ENCODE assay signal across 17 cellular contexts in genomic region chr9:82354260-82354659, GRCh38.
DNase-seq lines count a peak whose midpoint lies in the region; ATAC-seq and TF ChIP-seq lines count a peak whose summit lies in the region.
"Had no signal": no experiment of that assay in that cellular context is flagged by ENCODE, and none has a peak within 500 bp of the region (broad histone marks: within the 10 kb centered on the region; RNA-seq: fewer than 3 reads in every experiment).

No MANE protein-coding gene starts in this region.

- H3K4me1 Mint-ChIP-seq in MCF 10A (ENCODE audit: insufficient read depth, unreplicated experiment) (peaks cover 19% of the 10 kb centered on the region), GM23338 (peaks cover 7% of the 10 kb centered on the region; the same call in 2 of the 3 replicates)
- H3K4me1 Mint-ChIP-seq: neural progenitor cell had no signal

- H3K4me2 ChIP-seq in GM23338 = no peak overlapping the region
- H3K4me2 ChIP-seq: neural progenitor cell had no signal

- no peaks in the 10 kb centered on the region for H3K79me2 ChIP-seq in GM23338 (replicated peaks; ENCODE audit: insufficient read depth)

- DNase-seq in MCF 10A (ENCODE audit: unreplicated experiment) (peak; percentile 89), breast epithelium (ENCODE audit: low spot score in 2 of 2) (no peak), amniotic stem cell (lab: John Stamatoyannopoulos, UW) (peak; percentile 77), fibroblast of the aortic adventitia (ENCODE audit: low read depth) (peak; percentile 72), GM19238 (ENCODE audit: insufficient read length, low spot score) (no peak), NAMALWA (ENCODE audit: low spot score) (no peak), NCI-H2029 treated with DMSO at 0.1 percent for 48 hours (lab: John Stamatoyannopoulos, UW) (no peak), GM23338 (ENCODE audit: low spot score) (no peak)
- DNase-seq: activated CD4-positive, CD25-positive, alpha-beta regulatory T cell; hippocampal formation; NCI-H1092; spleen; SW 1271 had no signal

- H3K4me3 Mint-ChIP-seq in MCF 10A (ENCODE audit: unreplicated experiment) (no peak overlapping the region), GM23338 (no peak overlapping the region)
- H3K4me3 Mint-ChIP-seq: neural progenitor cell had no signal

- no peaks in the 10 kb centered on the region for H3K36me3 Mint-ChIP-seq in MCF 10A (ENCODE audit: insufficient read depth, unreplicated experiment)
- no peaks in the 10 kb centered on the region for H3K36me3 Mint-ChIP-seq in GM23338 (ENCODE audit: low read depth)
- H3K36me3 Mint-ChIP-seq: neural progenitor cell had no signal

- H3K27ac ChIP-seq in breast epithelium = no peak overlapping the region
- H3K27ac ChIP-seq in GM23338 (ENCODE audit: low read depth) = no peak overlapping the region
- H3K27ac ChIP-seq: 22Rv1, neural progenitor cell, spleen, suprapubic skin had no signal

- no peaks in the 10 kb centered on the region for H3K27me3 Mint-ChIP-seq in MCF 10A (ENCODE audit: insufficient read depth, unreplicated experiment)
- peaks cover 2% of the 10 kb centered on the region for H3K27me3 Mint-ChIP-seq in GM23338 (ENCODE audit: insufficient read depth, low read depth, poor library complexity)

- no TSS peak for BruUV-seq in MCF 10A (replicated peaks; lab: Mats Ljungman, UMichigan)

- H3K9me2 ChIP-seq in GM23338 (ENCODE audit: insufficient read depth) = peaks cover 5% of the 10 kb centered on the region; the same call in 1 of the 2 replicates

- TF ChIP-seq CTCF in MCF 10A (IDR thresholded peaks at IDR 0.05; ENCODE audit: unreplicated experiment) (no peak), breast epithelium (IDR thresholded peaks at IDR 0.05) (no peak), fibroblast of the aortic adventitia (IDR thresholded peaks at IDR 0.05; ENCODE audit: insufficient read depth, low read length) (no peak), GM23338 (conservative IDR thresholded peaks at IDR 0.05; ENCODE audit: low read depth in 2 of 2) (no peak)

- H3K36me3 ChIP-seq in breast epithelium (no peaks in the 10 kb centered on the region), GM23338 (ENCODE audit: insufficient read depth) (no peaks in the 10 kb centered on the region)
- H3K36me3 ChIP-seq: neural progenitor cell, spleen, suprapubic skin had no signal

- peak overlapping the region; percentile 54 for H3K27ac Mint-ChIP-seq in MCF 10A (ENCODE audit: low read depth, unreplicated experiment)
- no peak overlapping the region for H3K27ac Mint-ChIP-seq in GM23338
- H3K27ac Mint-ChIP-seq: neural progenitor cell had no signal

- intact Hi-C loops in MCF 10A (cut with micrococcal nuclease) = no loop called here
- intact Hi-C loops in breast epithelium (cut with DNase I; ENCODE audit: low total_unique reads) = no loop called here

- H2AFZ ChIP-seq in GM23338 = no peak overlapping the region
- H2AFZ ChIP-seq: neural progenitor cell had no signal

- no peak for ATAC-seq in GM23338

- H3K27me3 ChIP-seq in breast epithelium (no peaks in the 10 kb centered on the region), GM23338 (ENCODE audit: insufficient read depth) (no peaks in the 10 kb centered on the region)
- H3K27me3 ChIP-seq: neural progenitor cell, spleen, suprapubic skin had no signal

- H3K4me1 ChIP-seq in breast epithelium = no peaks in the 10 kb centered on the region
- H3K4me1 ChIP-seq in GM23338 (ENCODE audit: insufficient read depth) = no peaks in the 10 kb centered on the region
- H3K4me1 ChIP-seq: spleen, suprapubic skin had no signal

- no peaks in the 10 kb centered on the region for H4K20me1 ChIP-seq in GM23338 (replicated peaks; ENCODE audit: insufficient read depth)

- H3K4me3 ChIP-seq in breast epithelium = no peak overlapping the region
- H3K4me3 ChIP-seq in fibroblast of the aortic adventitia (ENCODE audit: low read depth, low read length) = no peak overlapping the region
- no peak overlapping the region for H3K4me3 ChIP-seq in GM23338
- H3K4me3 ChIP-seq: lung, neural progenitor cell, spleen, suprapubic skin had no signal

- peaks cover 3% of the 10 kb centered on the region for H3K9me3 Mint-ChIP-seq in MCF 10A (ENCODE audit: unreplicated experiment)
- peaks cover 4% of the 10 kb centered on the region for H3K9me3 Mint-ChIP-seq in GM23338
- H3K9me3 Mint-ChIP-seq: neural progenitor cell had no signal

- CTCF ChIA-PET in MCF 10A (lab: Yijun Ruan, JAX) = no interaction called here

- no peak for TF ChIP-seq POLR2A in breast epithelium (IDR thresholded peaks at IDR 0.05)

- POLR2A ChIA-PET in MCF 10A (lab: Yijun Ruan, JAX) = interaction anchor here (0.5 to 0.6 kb wide), 3 partner anchors 11 to 264 kb away, joined by 3 read pairs; no protein-coding TSS in a partner anchor

- H3K9me3 ChIP-seq in breast epithelium = peaks cover 0 to under 1% of the 10 kb centered on the region in 2 donors
- H3K9me3 ChIP-seq: suprapubic skin had no signal

- H3F3A ChIP-seq in GM23338 (replicated peaks; ENCODE audit: low read depth) = no peaks in the 10 kb centered on the region

TF ChIP-seq in GM23338, 12 proteins besides CTCF, POLR2A, EP300 and RAD21 (continues in another document):
- TF ChIP-seq STAT1 (IDR thresholded peaks at IDR 0.05; ENCODE audit: unreplicated experiment) = no peak
- TF ChIP-seq EZH2phosphoT487 (IDR thresholded peaks at IDR 0.05; ENCODE audit: unreplicated experiment) = no peak
- no peak for TF ChIP-seq ZNF331 (CRISPR knock-in tag; IDR thresholded peaks at IDR 0.05; ENCODE audit: low read depth)
- TF ChIP-seq, protein P1, sequence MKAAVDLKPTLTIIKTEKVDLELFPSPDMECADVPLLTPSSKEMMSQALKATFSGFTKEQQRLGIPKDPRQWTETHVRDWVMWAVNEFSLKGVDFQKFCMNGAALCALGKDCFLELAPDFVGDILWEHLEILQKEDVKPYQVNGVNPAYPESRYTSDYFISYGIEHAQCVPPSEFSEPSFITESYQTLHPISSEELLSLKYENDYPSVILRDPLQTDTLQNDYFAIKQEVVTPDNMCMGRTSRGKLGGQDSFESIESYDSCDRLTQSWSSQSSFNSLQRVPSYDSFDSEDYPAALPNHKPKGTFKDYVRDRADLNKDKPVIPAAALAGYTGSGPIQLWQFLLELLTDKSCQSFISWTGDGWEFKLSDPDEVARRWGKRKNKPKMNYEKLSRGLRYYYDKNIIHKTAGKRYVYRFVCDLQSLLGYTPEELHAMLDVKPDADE (IDR thresholded peaks at IDR 0.05) = no peak
- TF ChIP-seq EZH2 (IDR thresholded peaks at IDR 0.05; ENCODE audit: low read depth, unreplicated experiment) = no peak
- TF ChIP-seq CREB1 (CRISPR knock-in tag; IDR thresholded peaks at IDR 0.05; ENCODE audit: low read depth) = no peak
- no peak for TF ChIP-seq NANOG (IDR thresholded peaks at IDR 0.05; ENCODE audit: borderline replicate concordance)
- TF ChIP-seq, protein P2, sequence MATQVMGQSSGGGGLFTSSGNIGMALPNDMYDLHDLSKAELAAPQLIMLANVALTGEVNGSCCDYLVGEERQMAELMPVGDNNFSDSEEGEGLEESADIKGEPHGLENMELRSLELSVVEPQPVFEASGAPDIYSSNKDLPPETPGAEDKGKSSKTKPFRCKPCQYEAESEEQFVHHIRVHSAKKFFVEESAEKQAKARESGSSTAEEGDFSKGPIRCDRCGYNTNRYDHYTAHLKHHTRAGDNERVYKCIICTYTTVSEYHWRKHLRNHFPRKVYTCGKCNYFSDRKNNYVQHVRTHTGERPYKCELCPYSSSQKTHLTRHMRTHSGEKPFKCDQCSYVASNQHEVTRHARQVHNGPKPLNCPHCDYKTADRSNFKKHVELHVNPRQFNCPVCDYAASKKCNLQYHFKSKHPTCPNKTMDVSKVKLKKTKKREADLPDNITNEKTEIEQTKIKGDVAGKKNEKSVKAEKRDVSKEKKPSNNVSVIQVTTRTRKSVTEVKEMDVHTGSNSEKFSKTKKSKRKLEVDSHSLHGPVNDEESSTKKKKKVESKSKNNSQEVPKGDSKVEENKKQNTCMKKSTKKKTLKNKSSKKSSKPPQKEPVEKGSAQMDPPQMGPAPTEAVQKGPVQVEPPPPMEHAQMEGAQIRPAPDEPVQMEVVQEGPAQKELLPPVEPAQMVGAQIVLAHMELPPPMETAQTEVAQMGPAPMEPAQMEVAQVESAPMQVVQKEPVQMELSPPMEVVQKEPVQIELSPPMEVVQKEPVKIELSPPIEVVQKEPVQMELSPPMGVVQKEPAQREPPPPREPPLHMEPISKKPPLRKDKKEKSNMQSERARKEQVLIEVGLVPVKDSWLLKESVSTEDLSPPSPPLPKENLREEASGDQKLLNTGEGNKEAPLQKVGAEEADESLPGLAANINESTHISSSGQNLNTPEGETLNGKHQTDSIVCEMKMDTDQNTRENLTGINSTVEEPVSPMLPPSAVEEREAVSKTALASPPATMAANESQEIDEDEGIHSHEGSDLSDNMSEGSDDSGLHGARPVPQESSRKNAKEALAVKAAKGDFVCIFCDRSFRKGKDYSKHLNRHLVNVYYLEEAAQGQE (IDR thresholded peaks at IDR 0.05; ENCODE audit: unreplicated experiment) = no peak
- no peak for TF ChIP-seq POLR2AphosphoS5 (IDR thresholded peaks at IDR 0.05; ENCODE audit: low read depth)
- no peak for TF ChIP-seq ZNF114 (CRISPR knock-in tag; IDR thresholded peaks at IDR 0.05)

Comparison
In these comparisons a context has a peak if more than half of its experiments do, and no peak if none do; other contexts are left out.
1. DNase-seq: peak in MCF 10A (single experiment), amniotic stem cell (single experiment) and fibroblast of the aortic adventitia (single experiment); none in breast epithelium (0 of 2), GM19238 (single experiment), NAMALWA (single experiment), NCI-H2029 treated with DMSO at 0.1 percent for 48 hours (single experiment) and GM23338 (single experiment).